In the genomic region with DNA sequence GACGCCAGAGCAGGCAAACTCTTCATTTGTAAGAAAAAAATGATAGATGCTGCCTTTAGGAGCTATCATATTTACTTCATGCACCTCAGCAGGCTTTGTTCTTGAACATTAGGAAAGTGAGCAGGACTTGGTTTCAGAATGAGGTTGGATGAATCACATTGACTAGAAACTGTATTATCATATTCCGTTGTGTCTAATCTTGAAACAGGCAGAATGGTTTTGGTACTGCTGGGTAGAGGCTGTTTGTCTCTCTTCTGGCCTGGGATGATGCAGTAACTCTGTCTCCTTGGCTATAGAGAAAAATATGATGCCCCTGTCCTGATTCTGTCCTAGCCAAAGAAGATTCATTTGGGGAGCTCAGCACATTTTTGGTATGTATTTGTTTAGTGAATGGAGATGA, we compare ENCODE assay signal across 25 cellular contexts.
"Had no signal": no experiment of that assay in that cellular context is flagged by ENCODE, and none has a peak within 500 bp of the region (broad histone marks: within the 10 kb centered on the region; RNA-seq: fewer than 3 reads in every experiment).

No MANE protein-coding gene starts in this region.

- H3K27me3 Mint-ChIP-seq: natural killer cell treated with Interleukin-12 subunit alpha and Interleukin-12 subunit beta and Interleukin-15 and Interleukin-18, amount 100 ng/mL, for 72 hours; stimulated activated naive B cell treated with anti-CD40 and anti-IgM and Interleukin-4, amounts not matched to agents 10 μg/mL and 1 μg/mL and 100 μg/mL, for 72 hours; stimulated activated naive CD8-positive, alpha-beta T cell treated with anti-CD3 and anti-CD28 coated beads, Interleukin-15, amount 100 ng/mL, for 72 hours had no signal

- H3K9me3 ChIP-seq: left ventricle myocardium inferior, psoas muscle, right lobe of liver, testis, tibial nerve, upper lobe of right lung, vagina had no signal

- H3K4me3 ChIP-seq: hepatocyte, left ventricle myocardium inferior, lung, psoas muscle, right lobe of liver, testis, tibial nerve, upper lobe of right lung, vagina had no signal

- H3K36me3 Mint-ChIP-seq: stimulated activated naive B cell treated with anti-CD40 and anti-IgM and Interleukin-4, amounts not matched to agents 10 μg/mL and 1 μg/mL and 100 μg/mL, for 72 hours had no signal

- H2AFZ ChIP-seq: hepatocyte, parathyroid adenoma had no signal

- H3K27ac Mint-ChIP-seq: endodermal cell; natural killer cell treated with Interleukin-12 subunit alpha and Interleukin-12 subunit beta and Interleukin-15 and Interleukin-18, amount 100 ng/mL, for 72 hours; stimulated activated naive B cell treated with anti-CD40 and anti-IgM and Interleukin-4, amounts not matched to agents 10 μg/mL and 1 μg/mL and 100 μg/mL, for 72 hours; stimulated activated naive CD8-positive, alpha-beta T cell treated with anti-CD3 and anti-CD28 coated beads, Interleukin-15, amount 100 ng/mL, for 72 hours had no signal

- ATAC-seq: left cardiac atrium; natural killer cell treated with Interleukin-12 subunit alpha and Interleukin-12 subunit beta and Interleukin-15 and Interleukin-18, amount 100 ng/mL, for 72 hours; psoas muscle; right lobe of liver; stimulated activated naive B cell treated with anti-CD40 and anti-IgM and Interleukin-4, amounts not matched to agents 10 μg/mL and 1 μg/mL and 100 μg/mL, for 72 hours; stimulated activated naive CD8-positive, alpha-beta T cell treated with anti-CD3 and anti-CD28 coated beads, Interleukin-15, amount 100 ng/mL, for 72 hours; upper lobe of right lung had no signal

- H3K9ac ChIP-seq: parathyroid adenoma had no signal

- DNase-seq: effector CD4-positive, alpha-beta T cell; endodermal cell; foreskin melanocyte; head of caudate nucleus; kidney; left cardiac atrium; left ventricle myocardium inferior; mesenchymal stem cell; midbrain; occipital lobe; psoas muscle; retina; right lobe of liver; stimulated activated CD4-positive, alpha-beta T cell treated with anti-CD3 and anti-CD28 coated beads, Interleukin-1b, Interleukin-23, amount 100 ng/mL, for 48 hours; stimulated activated CD4-positive, alpha-beta T cell treated with anti-CD3 and anti-CD28 coated beads, Interleukin-4, amount 100 ng/mL, for 24 hours; stimulated activated naive B cell treated with anti-CD40 and anti-IgM and Interleukin-4, amounts not matched to agents 10 μg/mL and 1 μg/mL and 100 μg/mL, for 72 hours; stimulated activated naive CD8-positive, alpha-beta T cell treated with anti-CD3 and anti-CD28 coated beads, Interleukin-15, amount 100 ng/mL, for 72 hours; testis; upper lobe of right lung had no signal

- H3K79me2 ChIP-seq: hepatocyte, parathyroid adenoma had no signal

- H3K27ac ChIP-seq: hepatocyte, left ventricle myocardium inferior, parathyroid adenoma, psoas muscle, right lobe of liver, testis, tibial nerve, upper lobe of right lung, vagina had no signal

- H3K36me3 ChIP-seq: left ventricle myocardium inferior, right lobe of liver, tibial nerve, upper lobe of right lung, vagina had no signal

- H3K4me1 Mint-ChIP-seq: stimulated activated naive B cell treated with anti-CD40 and anti-IgM and Interleukin-4, amounts not matched to agents 10 μg/mL and 1 μg/mL and 100 μg/mL, for 72 hours; stimulated activated naive CD8-positive, alpha-beta T cell treated with anti-CD3 and anti-CD28 coated beads, Interleukin-15, amount 100 ng/mL, for 72 hours had no signal

- H3K4me3 Mint-ChIP-seq: endodermal cell; natural killer cell treated with Interleukin-12 subunit alpha and Interleukin-12 subunit beta and Interleukin-15 and Interleukin-18, amount 100 ng/mL, for 72 hours; stimulated activated naive B cell treated with anti-CD40 and anti-IgM and Interleukin-4, amounts not matched to agents 10 μg/mL and 1 μg/mL and 100 μg/mL, for 72 hours; stimulated activated naive CD8-positive, alpha-beta T cell treated with anti-CD3 and anti-CD28 coated beads, Interleukin-15, amount 100 ng/mL, for 72 hours had no signal

- H3K27me3 ChIP-seq: hepatocyte, right lobe of liver, testis, tibial nerve, upper lobe of right lung, vagina had no signal

- H3K4me2 ChIP-seq: hepatocyte had no signal

- H3K4me1 ChIP-seq: left ventricle myocardium inferior, parathyroid adenoma, psoas muscle, right lobe of liver, testis, tibial nerve, upper lobe of right lung, vagina had no signal
